In the genomic region with DNA sequence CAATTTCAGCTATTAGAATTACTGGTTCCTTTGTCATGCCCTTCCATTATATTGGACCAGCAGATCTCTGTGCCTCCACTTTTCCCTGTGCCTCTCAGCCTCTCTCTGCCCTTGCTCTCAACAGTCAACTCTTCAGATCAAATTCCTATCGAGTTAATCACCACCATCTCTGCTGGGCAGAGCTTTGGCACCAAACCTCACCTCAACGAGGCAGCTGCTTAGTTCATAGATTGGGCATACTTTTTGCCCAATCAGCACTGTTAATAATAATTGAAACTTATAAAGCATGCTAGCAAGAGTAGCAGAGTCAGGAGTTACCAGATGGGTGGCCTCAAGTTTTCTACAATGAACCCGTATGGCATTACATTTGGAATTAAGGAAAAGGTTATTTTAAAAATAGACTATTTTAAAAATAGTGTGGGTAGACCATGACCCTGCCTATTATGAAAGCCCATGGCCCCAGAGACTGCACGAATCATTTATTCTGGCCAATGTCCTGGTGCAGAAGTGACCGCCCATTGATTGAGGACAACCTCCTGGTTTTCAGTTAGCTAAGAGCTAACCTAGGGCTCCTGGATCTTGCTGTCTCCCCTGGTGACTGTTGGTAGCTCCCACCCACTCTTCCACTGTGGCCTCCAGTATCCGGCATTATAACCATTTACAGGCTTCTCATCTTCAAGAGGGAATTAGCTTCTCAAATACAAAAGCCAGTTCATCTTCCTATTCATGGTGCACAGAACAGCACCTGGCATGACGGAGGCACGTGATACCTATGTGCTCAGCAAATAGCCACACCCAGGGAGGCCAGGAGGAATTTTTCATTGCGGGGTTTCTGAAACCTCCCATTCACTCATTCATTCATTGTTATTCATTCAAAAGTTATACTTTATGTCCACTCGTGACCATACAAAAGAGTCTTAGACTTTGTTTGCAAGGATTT, we compare ENCODE assay signal across 15 cellular contexts.
A peak's percentile ranks its signal among the peaks of the same experiment; 100 is the strongest.
DNase-seq lines count a peak whose midpoint lies in the region; ATAC-seq, FAIRE-seq and TF ChIP-seq lines count a peak whose summit lies in the region.
"Had no signal": no experiment of that assay in that cellular context is flagged by ENCODE, and none has a peak within 500 bp of the region (broad histone marks: within the 10 kb centered on the region; RNA-seq: fewer than 3 reads in every experiment).

No MANE protein-coding gene starts in this region.

- H4K20me1 ChIP-seq in hepatocyte (ENCODE audit: insufficient read depth, poor library complexity, severe bottlenecking), result no peaks in the 10 kb centered on the region

- no peak overlapping the region for H2AFZ ChIP-seq in hepatocyte

- H3K36me3 ChIP-seq in hepatocyte (replicated peaks; ENCODE audit: insufficient read depth, low read depth) (no peaks in the 10 kb centered on the region), SJCRH30 (no peaks in the 10 kb centered on the region)
- H3K36me3 ChIP-seq: ovary had no signal

- H3K27me3 ChIP-seq in hepatocyte, result no peaks in the 10 kb centered on the region
- no peaks in the 10 kb centered on the region for H3K27me3 ChIP-seq in SJCRH30
- H3K27me3 ChIP-seq: ovary, testis had no signal

- H3K27ac ChIP-seq in hepatocyte, result no peak overlapping the region
- H3K27ac ChIP-seq in SJCRH30, result no peak overlapping the region
- H3K27ac ChIP-seq: HL-60, ovary, testis had no signal

- no peak for TF ChIP-seq POLR2A in H54 (IDR thresholded peaks at IDR 0.05; ENCODE audit: low read depth, low read length)

- peak; percentile 21 for DNase-seq in AG20443 (ENCODE audit: low spot score)
- DNase-seq in H54 (ENCODE audit: insufficient read length, low spot score), result peak; percentile 54
- DNase-seq in SHP77 treated with DMSO at 0.1 percent for 48 hours (lab: John Stamatoyannopoulos, UW), result peak; percentile 37
- DNase-seq in hepatocyte (ENCODE audit: low spot score), result peak; percentile 19
- DNase-seq in GM19240 (ENCODE audit: insufficient read length, low spot score), result no peak
- no peak for DNase-seq in SKM-1 (lab: John Stamatoyannopoulos, UW; ENCODE audit: unreplicated experiment)
- DNase-seq in SJCRH30, result no peak
- DNase-seq: activated naive CD4-positive, alpha-beta T cell; caudate nucleus; immature natural killer cell; mucosa of descending colon; ovary; testis had no signal

- H3K4me3 ChIP-seq in hepatocyte (no peak overlapping the region), SJCRH30 (no peak overlapping the region)
- H3K4me3 ChIP-seq: mucosa of descending colon, ovary, testis had no signal

- no peaks in the 10 kb centered on the region for H3K4me1 ChIP-seq in hepatocyte (ENCODE audit: insufficient read depth)
- no peaks in the 10 kb centered on the region for H3K4me1 ChIP-seq in SJCRH30
- H3K4me1 ChIP-seq: testis had no signal

- no peak overlapping the region for H3K4me2 ChIP-seq in hepatocyte

- no peak for ATAC-seq in GM18909 (IDR thresholded peaks at IDR 0.05; ENCODE audit: poor library complexity, unreplicated experiment)
- ATAC-seq: mucosa of descending colon had no signal

- WGBS in hepatocyte (ENCODE audit: low lambda C conversion rate, missing lambda C conversion rate), result 78% methylated on average over 10 of the region's 10 CpGs

- FAIRE-seq in H54 (lab: Jason Lieb, UNC), result peak; percentile 81

- H3K79me2 ChIP-seq in hepatocyte, result no peaks in the 10 kb centered on the region

- TF ChIP-seq CTCF in hepatocyte (IDR thresholded peaks at IDR 0.05; ENCODE audit: poor library complexity), result no peak

- H3K9me3 ChIP-seq in hepatocyte (ENCODE audit: low read depth), result no peaks in the 10 kb centered on the region
- H3K9me3 ChIP-seq in SJCRH30 (replicated peaks), result no peaks in the 10 kb centered on the region
- H3K9me3 ChIP-seq: mucosa of descending colon, ovary, testis had no signal

- H3K9me2 ChIP-seq in hepatocyte (replicated peaks; ENCODE audit: insufficient read depth), result no peaks in the 10 kb centered on the region

Comparison
In these comparisons a context has a peak if more than half of its experiments do, and no peak if none do; other contexts are left out.
1. DNase-seq: peak in AG20443 (single experiment), H54 (single experiment), SHP77 treated with DMSO at 0.1 percent for 48 hours (single experiment) and hepatocyte (single experiment); none in GM19240 (single experiment), SKM-1 (single experiment) and SJCRH30 (0 of 2).